ENCODE assay signal across 1 cellular context in the genomic region with DNA sequence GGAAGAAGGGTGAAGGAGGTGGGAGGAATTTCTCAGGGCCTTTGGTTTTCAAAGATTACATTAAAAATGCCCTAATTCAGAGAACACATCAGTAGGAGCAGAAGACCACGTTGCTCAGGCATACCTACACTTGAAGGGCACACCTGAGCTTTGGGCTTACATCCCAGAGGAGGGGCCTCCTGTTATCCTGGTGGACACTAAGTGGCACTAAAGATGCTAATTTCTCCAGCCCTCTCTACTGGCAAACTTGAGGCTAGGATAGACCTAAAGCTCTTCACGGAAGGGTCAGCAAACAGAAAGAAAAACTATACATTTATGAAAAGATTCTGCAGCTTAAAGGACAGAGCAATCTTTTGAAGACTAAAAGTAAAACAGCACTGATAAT.
TF ChIP-seq lines count a peak whose summit lies in the region.

No MANE protein-coding gene starts in this region.

TF ChIP-seq in GM23338, 12 proteins besides CTCF, POLR2A, EP300 and RAD21 (continued from another document):
- TF ChIP-seq, protein P1, sequence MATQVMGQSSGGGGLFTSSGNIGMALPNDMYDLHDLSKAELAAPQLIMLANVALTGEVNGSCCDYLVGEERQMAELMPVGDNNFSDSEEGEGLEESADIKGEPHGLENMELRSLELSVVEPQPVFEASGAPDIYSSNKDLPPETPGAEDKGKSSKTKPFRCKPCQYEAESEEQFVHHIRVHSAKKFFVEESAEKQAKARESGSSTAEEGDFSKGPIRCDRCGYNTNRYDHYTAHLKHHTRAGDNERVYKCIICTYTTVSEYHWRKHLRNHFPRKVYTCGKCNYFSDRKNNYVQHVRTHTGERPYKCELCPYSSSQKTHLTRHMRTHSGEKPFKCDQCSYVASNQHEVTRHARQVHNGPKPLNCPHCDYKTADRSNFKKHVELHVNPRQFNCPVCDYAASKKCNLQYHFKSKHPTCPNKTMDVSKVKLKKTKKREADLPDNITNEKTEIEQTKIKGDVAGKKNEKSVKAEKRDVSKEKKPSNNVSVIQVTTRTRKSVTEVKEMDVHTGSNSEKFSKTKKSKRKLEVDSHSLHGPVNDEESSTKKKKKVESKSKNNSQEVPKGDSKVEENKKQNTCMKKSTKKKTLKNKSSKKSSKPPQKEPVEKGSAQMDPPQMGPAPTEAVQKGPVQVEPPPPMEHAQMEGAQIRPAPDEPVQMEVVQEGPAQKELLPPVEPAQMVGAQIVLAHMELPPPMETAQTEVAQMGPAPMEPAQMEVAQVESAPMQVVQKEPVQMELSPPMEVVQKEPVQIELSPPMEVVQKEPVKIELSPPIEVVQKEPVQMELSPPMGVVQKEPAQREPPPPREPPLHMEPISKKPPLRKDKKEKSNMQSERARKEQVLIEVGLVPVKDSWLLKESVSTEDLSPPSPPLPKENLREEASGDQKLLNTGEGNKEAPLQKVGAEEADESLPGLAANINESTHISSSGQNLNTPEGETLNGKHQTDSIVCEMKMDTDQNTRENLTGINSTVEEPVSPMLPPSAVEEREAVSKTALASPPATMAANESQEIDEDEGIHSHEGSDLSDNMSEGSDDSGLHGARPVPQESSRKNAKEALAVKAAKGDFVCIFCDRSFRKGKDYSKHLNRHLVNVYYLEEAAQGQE (IDR thresholded peaks at IDR 0.05; ENCODE audit: unreplicated experiment): no peak
